Comparison of ENCODE assay signal across 19 cellular contexts in genomic region chr6:44497807-44498206, GRCh38.
DNase-seq lines count a peak whose midpoint lies in the region; ATAC-seq, FAIRE-seq and TF ChIP-seq lines count a peak whose summit lies in the region.
"Had no signal": no experiment of that assay in that cellular context is flagged by ENCODE, and none has a peak within 500 bp of the region (broad histone marks: within the 10 kb centered on the region; RNA-seq: fewer than 3 reads in every experiment).

No MANE protein-coding gene starts in this region.

- intact Hi-C loops in Right ventricle myocardium inferior (cut with DNase I), result no loop called here
- intact Hi-C loops in right cardiac atrium (cut with DNase I), result no loop called here
- intact Hi-C loops in right lobe of liver (cut with DNase I), result no loop called here
- intact Hi-C loops in HepG2 (cut with micrococcal nuclease; ENCODE audit: unreplicated experiment), result no loop called here

- no peak for FAIRE-seq in HepG2 (lab: Jason Lieb, UNC)
- FAIRE-seq: GM12892, GM18507, H54 had no signal

- CTCF ChIA-PET in HepG2 (lab: Yijun Ruan, JAX; ENCODE audit: low intra/inter-chr PET ratio, low total read pairs), result no interaction called here

- H3K27me3 ChIP-seq in right cardiac atrium (ENCODE audit: control insufficient read depth, insufficient read depth), result no peaks in the 10 kb centered on the region
- no peaks in the 10 kb centered on the region for H3K27me3 ChIP-seq in right lobe of liver
- H3K27me3 ChIP-seq in HepG2 (ENCODE audit: control insufficient read depth in 1 of 2, insufficient read depth in 2 of 2, low read length in 2 of 2), result peaks cover 4 to 33% of the 10 kb centered on the region in 2 experiments; a peak in 4 of 5 replicates
- H3K27me3 ChIP-seq: BLaER1 had no signal

- DNase-seq in Right ventricle myocardium inferior (ENCODE audit: missing footprints) (no peak), right cardiac atrium (no peak), right lobe of liver (no peak), HepG2 (ENCODE audit: low spot score) (no peak), left lobe of liver (ENCODE audit: low spot score) (no peak)
- DNase-seq: CD4-positive, alpha-beta memory T cell; DMS153; DMS79; GDM1; HFFc6 had no signal

- TF ChIP-seq RAD21 in HepG2 (CRISPR knock-in tag; IDR thresholded peaks at IDR 0.05), result no peak

- H2AFZ ChIP-seq in HepG2 (ENCODE audit: low read length), result no peak overlapping the region
- H2AFZ ChIP-seq: GM23338 had no signal

- peaks cover 2% of the 10 kb centered on the region for H3K9me3 ChIP-seq in right cardiac atrium (ENCODE audit: control insufficient read depth, low read length)
- H3K9me3 ChIP-seq in right lobe of liver, result no peaks in the 10 kb centered on the region
- no peaks in the 10 kb centered on the region for H3K9me3 ChIP-seq in HepG2 (ENCODE audit: low read length)
- H3K9me3 ChIP-seq: BLaER1 had no signal

- TF ChIP-seq EP300 in HepG2 (IDR thresholded peaks at IDR 0.05; ENCODE audit: low read depth in 2 of 2, low read length in 2 of 2) (no peak), HepG2 (CRISPR knock-in tag; IDR thresholded peaks at IDR 0.05; ENCODE audit: borderline replicate concordance) (no peak)

- in situ Hi-C loops in HepG2 (cut with HindIII; ENCODE audit: extremely low pct_ligation_motif_present, low pct_unique_long_range_greater_than_20kb), result no loop called here

- WGBS in right cardiac atrium, result 89% methylated on average over 5 of the region's 5 CpGs
- WGBS in right lobe of liver (ENCODE audit: insufficient coverage, low coverage, low lambda C conversion rate, missing lambda C conversion rate), result 42% methylated on average over 2 of the region's 5 CpGs
- 17% methylated on average over 5 of the region's 5 CpGs for WGBS in HepG2 (ENCODE audit: low lambda C conversion rate)

- H3K4me3 ChIP-seq in right cardiac atrium (ENCODE audit: low read length), result no peak overlapping the region
- no peak overlapping the region for H3K4me3 ChIP-seq in right lobe of liver
- no peak overlapping the region for H3K4me3 ChIP-seq in HepG2 (replicated peaks in 1 of 3; ENCODE audit: insufficient read depth in 1 of 3, low read depth in 2 of 3, low read length in 3 of 3)
- H3K4me3 ChIP-seq: BLaER1, GM23338 had no signal

- peak; percentile 63 for ATAC-seq in Right ventricle myocardium inferior
- ATAC-seq in right cardiac atrium, result no peak
- ATAC-seq in right lobe of liver, result peak in 3 of 4 donors; percentile 7 to 48 (median 12)
- ATAC-seq in HepG2, result no peak
- ATAC-seq in left lobe of liver, result peak; percentile 25
- no peak for ATAC-seq in HG02678 (IDR thresholded peaks at IDR 0.05; ENCODE audit: unreplicated experiment)
- no peak for ATAC-seq in HG02852 (IDR thresholded peaks at IDR 0.05; ENCODE audit: unreplicated experiment)
- ATAC-seq: GM23338, HCT116 had no signal

- no peaks in the 10 kb centered on the region for H4K20me1 ChIP-seq in HepG2 (ENCODE audit: insufficient read depth, low read length)
- H4K20me1 ChIP-seq: BLaER1 had no signal

- no peak overlapping the region for H3K4me2 ChIP-seq in HepG2 (ENCODE audit: low read depth, low read length)
- H3K4me2 ChIP-seq: BLaER1, GM23338 had no signal

- H3K27ac ChIP-seq in right cardiac atrium (ENCODE audit: low read length) (no peak overlapping the region), right lobe of liver (no peak overlapping the region), HepG2 (ENCODE audit: extremely low read length, insufficient read depth, low read length) (no peak overlapping the region)
- H3K27ac ChIP-seq: 22Rv1, BLaER1 had no signal

- POLR2A ChIA-PET in HepG2 (lab: Yijun Ruan, JAX), result no interaction called here

- no peaks in the 10 kb centered on the region for H3K4me1 ChIP-seq in right cardiac atrium (ENCODE audit: control insufficient read depth, insufficient read depth, low read length)
- no peaks in the 10 kb centered on the region for H3K4me1 ChIP-seq in right lobe of liver
- H3K4me1 ChIP-seq in HepG2 (ENCODE audit: insufficient read depth, low read length), result peaks cover 13% of the 10 kb centered on the region
- H3K4me1 ChIP-seq: BLaER1 had no signal

- BruUV-seq in HepG2 (replicated peaks; lab: Mats Ljungman, UMichigan), result no TSS peak

- TF ChIP-seq CTCF in right lobe of liver (IDR thresholded peaks at IDR 0.05), result no peak
- no peak for TF ChIP-seq CTCF in HepG2 (CRISPR knock-in tag; IDR thresholded peaks at IDR 0.05)

- H3K9ac ChIP-seq in HepG2 (ENCODE audit: insufficient read depth, low read depth, low read length), result no peak overlapping the region
- H3K9ac ChIP-seq: BLaER1 had no signal

- TF ChIP-seq POLR2A in right lobe of liver (IDR thresholded peaks at IDR 0.05) (no peak), HepG2 (IDR thresholded peaks at IDR 0.05; ENCODE audit: insufficient read depth in 1 of 2, low read depth in 2 of 2, low read length in 2 of 2) (no peak)

- H3K36me3 ChIP-seq in right lobe of liver (no peaks in the 10 kb centered on the region), HepG2 (replicated peaks in 1 of 2; ENCODE audit: control insufficient read depth in 1 of 2, insufficient read depth in 2 of 2, low read length in 2 of 2) (no peaks in the 10 kb centered on the region)
- H3K36me3 ChIP-seq: BLaER1 had no signal

- H3K79me2 ChIP-seq in HepG2 (ENCODE audit: insufficient read depth, low read length), result no peaks in the 10 kb centered on the region

TF ChIP-seq in HepG2, 621 proteins besides CTCF, POLR2A, EP300 and RAD21:
- TF ChIP-seq ZNF781 (CRISPR knock-in tag; IDR thresholded peaks at IDR 0.05; ENCODE audit: borderline replicate concordance, not compliant biosample characterization) (no peak), ZNF292 (CRISPR knock-in tag; IDR thresholded peaks at IDR 0.05; ENCODE audit: borderline replicate concordance, low read depth) (no peak), ISX (CRISPR knock-in tag; conservative IDR thresholded peaks at IDR 0.05) (no peak), YY1 (IDR thresholded peaks at IDR 0.05; ENCODE audit: insufficient read depth, insufficient replicate concordance, low read depth, low read length) (no peak), ZNF546 (CRISPR knock-in tag; conservative IDR thresholded peaks at IDR 0.05) (no peak), NR3C1 (CRISPR knock-in tag; IDR thresholded peaks at IDR 0.05) (no peak), FOXO1 (CRISPR knock-in tag; IDR thresholded peaks at IDR 0.05) (no peak), MED13 (CRISPR knock-in tag; IDR thresholded peaks at IDR 0.05) (no peak), SMARCC2 (IDR thresholded peaks at IDR 0.05) (no peak), ARHGAP35 (CRISPR knock-in tag; IDR thresholded peaks at IDR 0.05; ENCODE audit: borderline replicate concordance) (no peak), ZNF768 (CRISPR knock-in tag; IDR thresholded peaks at IDR 0.05) (no peak)

Comparison
In these comparisons a context has a peak if more than half of its experiments do, and no peak if none do; other contexts are left out.
1. ATAC-seq: peak in Right ventricle myocardium inferior (single experiment), right lobe of liver (3 of 4) and left lobe of liver (single experiment); none in right cardiac atrium (0 of 2), HepG2 (single experiment), HG02678 (single experiment) and HG02852 (single experiment).